12 cellular contexts compared by ENCODE assay signal in genomic region chr19:15421726-15422260, GRCh38. TPM values are rescaled to one million over a fixed set of nuclear protein-coding genes. Genes with fewer than 3 reads are reported as not detected.
A peak's percentile ranks its signal among the peaks of the same experiment; 100 is the strongest.
DNase-seq lines count a peak whose midpoint lies in the region; ATAC-seq and TF ChIP-seq lines count a peak whose summit lies in the region.
"Had no signal": no experiment of that assay in that cellular context is flagged by ENCODE, and none has a peak within 500 bp of the region (broad histone marks: within the 10 kb centered on the region; RNA-seq: fewer than 3 reads in every experiment).

No MANE protein-coding gene starts in this region.

- H3K4me1 ChIP-seq in aorta (ENCODE audit: control insufficient read depth in 1 of 2, insufficient read depth in 2 of 2, low read length in 2 of 2), result no peaks in the 10 kb centered on the region

- peak; percentile 70 for DNase-seq in G401 (ENCODE audit: low spot score)
- peak; percentile 63 for DNase-seq in cerebellum (ENCODE audit: low spot score)
- DNase-seq in omental fat pad (ENCODE audit: low spot score), result no peak
- DNase-seq in aorta, result no peak
- DNase-seq in SIG-M5 treated with dmso at 0.1 percent for 504 hours (lab: John Stamatoyannopoulos, UW; ENCODE audit: unreplicated experiment), result no peak
- DNase-seq: CD4-positive, alpha-beta memory T cell; effector memory CD4-positive, alpha-beta T cell; WERI-Rb-1 had no signal

- no peaks in the 10 kb centered on the region for H3K9me3 Mint-ChIP-seq in nephron
- H3K9me3 Mint-ChIP-seq: CD4-positive, alpha-beta memory T cell had no signal

- peaks cover 0 to 7% of the 10 kb centered on the region in 2 donors for H3K36me3 ChIP-seq in aorta (ENCODE audit: control insufficient read depth in 1 of 2, insufficient read depth in 2 of 2, low read length in 1 of 2)

- ATAC-seq in omental fat pad (ENCODE audit: low FRiP score) (no peak), aorta (ENCODE audit: low FRiP score) (no peak)

- H3K27ac ChIP-seq in aorta (ENCODE audit: low read depth in 1 of 2, low read length in 2 of 2), result peak overlapping the region in 1 of 2 donors; percentile 46
- H3K27ac ChIP-seq: WERI-Rb-1 had no signal

- intact Hi-C loops in aorta (cut with DNase I), result loop anchor here in 1 of 2 donors (10.0 kb wide), 1 partner anchor 133 kb away; no protein-coding TSS in a partner anchor

- H3K27ac Mint-ChIP-seq in nephron, result peak overlapping the region in 2 of 3 experiments; percentile 71 to 90
- H3K27ac Mint-ChIP-seq: activated T-helper 2 cell treated with anti-CD3 and anti-CD28 coated beads, Interferon-gamma antibody, Interleukin-2, Interleukin-4, amounts not matched to agents 10 μg/mL and 5 μg/mL and 100 μg/mL, durations not matched to agents 14 hours and 24 hours and 36 hours had no signal

- H3K9me3 ChIP-seq in aorta (ENCODE audit: control insufficient read depth, low read length), result no peaks in the 10 kb centered on the region

- in situ Hi-C loops in G401 (cut with HindIII; ENCODE audit: low sequenced_read_pairs), result no loop called here

- whole genome bisulfite sequencing in aorta, 2 donors, result 9 to 17% methylated on average over 15 of the region's 15 CpGs

- H3K36me3 Mint-ChIP-seq in nephron (ENCODE audit: low read depth), result peaks cover 46% of the 10 kb centered on the region

- no peaks in the 10 kb centered on the region for H3K27me3 Mint-ChIP-seq in nephron (ENCODE audit: low read depth)
- H3K27me3 Mint-ChIP-seq: CD4-positive, alpha-beta memory T cell had no signal

- no peaks in the 10 kb centered on the region for H3K27me3 ChIP-seq in aorta (ENCODE audit: control insufficient read depth in 1 of 2, insufficient read depth in 2 of 2, low read length in 1 of 2)

- TF ChIP-seq CTCF in nephron (IDR thresholded peaks at IDR 0.05; ENCODE audit: unreplicated experiment in 3 of 3), result no peak
- no peak for TF ChIP-seq CTCF in omental fat pad (IDR thresholded peaks at IDR 0.05)

- H3K4me3 Mint-ChIP-seq in nephron, result peak overlapping the region in 2 of 3 experiments; percentile 38 to 76
- H3K4me3 Mint-ChIP-seq: CD4-positive, alpha-beta memory T cell had no signal

- H3K4me3 ChIP-seq in aorta (ENCODE audit: low read length in 2 of 2), result no peak overlapping the region

- H3K4me1 Mint-ChIP-seq in nephron, result peaks cover 56% of the 10 kb centered on the region

RNA-seq across cellular contexts. Expression of gene AKAP8L, which starts 3.0 kb away (rescaled TPM):
- total RNA-seq in G401 (2014; rRNA removed; shearing (Covaris generic)), result 86.3 and 92.4 TPM in 2 replicates
- total RNA-seq in cerebellum, result 98.3 TPM
- total RNA-seq in omental fat pad, result 100 to 1,000 TPM in 1 of 4 donors, 10 to 100 TPM in 3; 52.2 to 141 (median 79.5) TPM
- 100 to 1,000 TPM in 1 of 2 donors, 10 to 100 TPM in 1; 70.8 to 106 TPM for total RNA-seq in aorta
- polyA plus RNA-seq in aorta, result 100 to 1,000 TPM in 1 of 2 donors, 10 to 100 TPM in 1; 34.7 to 243 TPM

RNA-seq across cellular contexts. Expression of gene WIZ, which starts 28.0 kb away (rescaled TPM):
- total RNA-seq in G401 (2014; rRNA removed; shearing (Covaris generic)), result 24.9 and 28.2 TPM in 2 replicates
- total RNA-seq in cerebellum (13.9 TPM), omental fat pad (10 to 100 TPM; 17.4 to 41.8 (median 33.6) TPM), aorta (10 to 100 TPM; 38.0 to 41.4 TPM)
- 10 to 100 TPM in 1 of 2 donors, 1 to 10 TPM in 1; 8.0 to 23.3 TPM for polyA plus RNA-seq in aorta

RNA-seq across cellular contexts. Expression of gene AKAP8, which starts 42.2 kb away (rescaled TPM):
- 19.6 and 25.3 TPM in 2 replicates for total RNA-seq in G401 (2014; rRNA removed; shearing (Covaris generic))
- 14.0 TPM for total RNA-seq in cerebellum
- 10 to 100 TPM; 17.5 to 45.6 (median 22.8) TPM for total RNA-seq in omental fat pad
- total RNA-seq in aorta, result 10 to 100 TPM; 35.3 to 48.1 TPM
- 10 to 100 TPM in 1 of 2 donors, 1 to 10 TPM in 1; 7.5 to 22.2 TPM for polyA plus RNA-seq in aorta

RNA-seq across cellular contexts. Expression of gene RASAL3, which starts 42.6 kb away (rescaled TPM):
- not detected in 2 replicates for total RNA-seq in G401 (2014; rRNA removed; shearing (Covaris generic))
- 0.64 TPM for total RNA-seq in cerebellum
- total RNA-seq in omental fat pad, result 1 to 10 TPM; 2.0 to 6.9 (median 3.6) TPM
- 10 to 100 TPM in 1 of 2 donors, 1 to 10 TPM in 1; 6.3 to 10.9 TPM for total RNA-seq in aorta
- 1 to 10 TPM in 1 of 2 donors, under 1 TPM in 1; 0.90 to 3.3 TPM for polyA plus RNA-seq in aorta

RNA-seq across cellular contexts. Expression of gene PGLYRP2, which starts 57.5 kb away (rescaled TPM):
- total RNA-seq in G401 (2014; rRNA removed; shearing (Covaris generic)), result not detected in 2 replicates
- total RNA-seq in cerebellum, result not detected
- not detected for total RNA-seq in omental fat pad
- total RNA-seq in aorta, result not detected
- not detected for polyA plus RNA-seq in aorta
- total RNA-seq: activated T-helper 2 cell treated with anti-CD3 and anti-CD28 coated beads, Interferon-gamma antibody, Interleukin-2, Interleukin-4, amounts not matched to agents 10 μg/mL and 5 μg/mL and 100 μg/mL, durations not matched to agents 14 hours and 24 hours and 36 hours; LHCN-M2; pulmonary artery endothelial cell had no signal

Comparison
In these comparisons a context has a peak if more than half of its experiments do, and no peak if none do; other contexts are left out.
1. DNase-seq: peak in G401 (single experiment) and cerebellum (single experiment); none in omental fat pad (single experiment), aorta (0 of 2) and SIG-M5 treated with dmso at 0.1 percent for 504 hours (single experiment).